ENCODE assay signal across 8 cellular contexts in genomic region chr3:167735233-167736107, GRCh38. TPM values are rescaled to one million over a fixed set of nuclear protein-coding genes. Genes with fewer than 3 reads are reported as not detected.
A peak's percentile ranks its signal among the peaks of the same experiment; 100 is the strongest.
DNase-seq lines count a peak whose midpoint lies in the region; ATAC-seq and TF ChIP-seq lines count a peak whose summit lies in the region.

Gene SERPINI1 (plus strand): TSS chr3:167735721. CDS start chr3:167789129, 53,408 bp downstream.

- H3K9me3 Mint-ChIP-seq in activated naive CD8-positive, alpha-beta T cell treated with anti-CD3 and anti-CD28 coated beads, Interleukin-2, amount 50 U/mL, for 24 hours: no peaks in the 10 kb centered on the region

- peak within 1 kb of the TSS; percentile 92 for H3K18ac ChIP-seq in trophoblast cell (ENCODE audit: low read length)

- H3K27me3 Mint-ChIP-seq in activated naive CD8-positive, alpha-beta T cell treated with anti-CD3 and anti-CD28 coated beads, Interleukin-2, amount 50 U/mL, for 24 hours: no peaks in the 10 kb centered on the region

- no peak within 1 kb of the TSS for H2BK12ac ChIP-seq in trophoblast cell (ENCODE audit: low read length)

- peak within 1 kb of the TSS; percentile 82 for H2AK5ac ChIP-seq in trophoblast cell (ENCODE audit: low read length)

- H3K9me3 ChIP-seq in trophoblast cell (ENCODE audit: insufficient read depth, low read depth, low read length) (peaks cover 3% of the 10 kb centered on the region), transverse colon (no peaks in the 10 kb centered on the region)

- peak; percentile 73 for TF ChIP-seq POLR2A in transverse colon (IDR thresholded peaks at IDR 0.05)

- peak within 1 kb of the TSS; percentile 97 for H2AFZ ChIP-seq in trophoblast cell (ENCODE audit: insufficient read depth, low read length, poor library complexity)

- peaks cover 7% of the 10 kb centered on the region for H3K4me1 Mint-ChIP-seq in activated naive CD8-positive, alpha-beta T cell treated with anti-CD3 and anti-CD28 coated beads, Interleukin-2, amount 50 U/mL, for 24 hours

- peaks cover 9% of the 10 kb centered on the region for H3K79me1 ChIP-seq in trophoblast cell (ENCODE audit: low read length)

- peak within 1 kb of the TSS; percentile 84 for H2BK5ac ChIP-seq in trophoblast cell (ENCODE audit: low read depth, low read length, poor library complexity)

- ATAC-seq in HG02571 (IDR thresholded peaks at IDR 0.05; ENCODE audit: unreplicated experiment): peak; percentile 64
- ATAC-seq in activated naive CD8-positive, alpha-beta T cell treated with anti-CD3 and anti-CD28 coated beads, Interleukin-2, amount 50 U/mL, for 24 hours: peak; percentile 51

- TF ChIP-seq EP300 in transverse colon (IDR thresholded peaks at IDR 0.05; ENCODE audit: low read depth): no peak

- H3K4me1 ChIP-seq in trophoblast cell (ENCODE audit: control insufficient read depth in 1 of 2, insufficient read depth in 2 of 2, low read length in 2 of 2) (no peaks in the 10 kb centered on the region), transverse colon (peaks cover 6 to 34% (median 17%) of the 10 kb centered on the region in 4 donors)

- H3K4me2 ChIP-seq in trophoblast cell (ENCODE audit: low read length): peak within 1 kb of the TSS; percentile 82

- H3K27ac Mint-ChIP-seq in activated naive CD8-positive, alpha-beta T cell treated with anti-CD3 and anti-CD28 coated beads, Interleukin-2, amount 50 U/mL, for 24 hours: no peak within 1 kb of the TSS

- intact Hi-C loops in cardiac septum (cut with DNase I): loop anchor here (1.0 to 10.0 kb wide), 4 partner anchors 78 to 362 kb away; partner anchors contain the start of gene GOLIM4
- intact Hi-C loops in transverse colon (cut with DNase I; ENCODE audit: low total_unique reads): no loop called here

- WGBS in trophoblast cell (ENCODE audit: extremely low coverage, insufficient coverage, insufficient read length): no CpG with 5 or more reads among the region's 37 CpGs
- 0 to 1% methylated on average over 2 to 37 of the region's 37 CpGs for WGBS in transverse colon (ENCODE audit: low coverage in 1 of 2), 2 donors

- H3K14ac ChIP-seq in trophoblast cell (ENCODE audit: low read length): peak within 1 kb of the TSS; percentile 94

- H2BK120ac ChIP-seq in trophoblast cell (ENCODE audit: insufficient read depth, low read length, poor library complexity): peak within 1 kb of the TSS; percentile 74

- in situ Hi-C loops in transverse colon (cut with MboI; ENCODE audit: low pct_ligation_motif_present in 1 of 4, low pct_unique_long_range_greater_than_20kb in 1 of 4, low sequenced_read_pairs in 3 of 4): no loop called here

- no peak within 1 kb of the TSS for H3K23ac ChIP-seq in trophoblast cell (ENCODE audit: low read length)

- H3K27me3 ChIP-seq in trophoblast cell (ENCODE audit: insufficient read depth, low read length) (no peaks in the 10 kb centered on the region), transverse colon (no peaks in the 10 kb centered on the region)

- H3K4me3 ChIP-seq in trophoblast cell (ENCODE audit: low read depth, low read length) (peak within 1 kb of the TSS; percentile 97), transverse colon (peak within 1 kb of the TSS; percentile 73 to 85 (median 80))

- peak within 1 kb of the TSS; percentile 89 for H3K9ac ChIP-seq in trophoblast cell (ENCODE audit: low read length)

- peak within 1 kb of the TSS; percentile 61 for H3K4ac ChIP-seq in trophoblast cell (ENCODE audit: low read depth, low read length)

- H3K36me3 ChIP-seq in trophoblast cell (ENCODE audit: control insufficient read depth in 1 of 2, insufficient read depth in 2 of 2, low read length in 2 of 2) (peaks cover 0 to 2% of the 10 kb centered on the region in 2 experiments), transverse colon (no peaks in the 10 kb centered on the region)

- H4K12ac ChIP-seq in trophoblast cell (ENCODE audit: low read depth, low read length): peak within 1 kb of the TSS; percentile 96

- H4K91ac ChIP-seq in trophoblast cell (ENCODE audit: low read depth, low read length): peak within 1 kb of the TSS; percentile 97

- no peak within 1 kb of the TSS for H3K4me3 Mint-ChIP-seq in activated naive CD8-positive, alpha-beta T cell treated with anti-CD3 and anti-CD28 coated beads, Interleukin-2, amount 50 U/mL, for 24 hours

- H3K27ac ChIP-seq in trophoblast cell (ENCODE audit: low read depth, low read length) (peak within 1 kb of the TSS; percentile 97), transverse colon (peak within 1 kb of the TSS; percentile 94 to 97 (median 95))

- peaks cover 8% of the 10 kb centered on the region for H3K79me2 ChIP-seq in trophoblast cell (ENCODE audit: control insufficient read depth, insufficient read depth, low read length, poor library complexity)

- no peak for TF ChIP-seq CTCF in GM10266 (IDR thresholded peaks at IDR 0.05; ENCODE audit: control insufficient read depth, insufficient read depth, low read depth, missing control alignments)
- TF ChIP-seq CTCF in transverse colon (IDR thresholded peaks at IDR 0.05): no peak

- peaks cover 10% of the 10 kb centered on the region for H3K36me3 Mint-ChIP-seq in activated naive CD8-positive, alpha-beta T cell treated with anti-CD3 and anti-CD28 coated beads, Interleukin-2, amount 50 U/mL, for 24 hours (ENCODE audit: low read depth)

- peak within 1 kb of the TSS; percentile 93 for H4K8ac ChIP-seq in trophoblast cell (ENCODE audit: low read depth, low read length)

- DNase-seq in GM10266 (ENCODE audit: extremely low spot score) (peak; percentile 71), NAMALWA (ENCODE audit: low spot score) (peak; percentile 95), SK-N-DZ (ENCODE audit: low spot score) (peak; percentile 96), cardiac septum (ENCODE audit: low spot score) (peak; percentile 94), trophoblast cell (peak; percentile 88 to 89), transverse colon (peak; percentile 91)
- DNase-seq in activated naive CD8-positive, alpha-beta T cell treated with anti-CD3 and anti-CD28 coated beads, Interleukin-2, amount 50 U/mL, for 24 hours: peak; percentile 77

RNA-seq across cellular contexts. Expression of gene SERPINI1, which starts in this region (rescaled TPM):
- 4.3 and 6.3 TPM in 2 replicates for polyA plus RNA-seq in SK-N-DZ (2014; cell fraction: cytosol; rRNA removed)
- 2.6 and 4.8 TPM in 2 replicates for polyA plus RNA-seq in SK-N-DZ (2014; cell fraction: nucleus; rRNA removed)
- total RNA-seq in cardiac septum: 10.5 TPM
- polyA plus RNA-seq in trophoblast cell (2013): 2.3 and 3.1 TPM in 2 replicates
- total RNA-seq in transverse colon: 1 to 10 TPM in 1 of 4 donors, under 1 TPM in 1, not detected in 2; 0.79 to 1.5 TPM

Comparison
In these comparisons a context has a peak if more than half of its experiments do, and no peak if none do; other contexts are left out.
1. Peak in every context shown above with its lines: DNase-seq, ATAC-seq, H3K4me3 ChIP-seq and H3K27ac ChIP-seq.